In genomic region chr1:205681364-205681763, GRCh38 we compare ENCODE assay signal across 1 cellular context.
TF ChIP-seq lines count a peak whose summit lies in the region.

No MANE protein-coding gene starts in this region.

TF ChIP-seq in IMR-90, 13 proteins besides CTCF, POLR2A, EP300 and RAD21 (continued from another document):
- no peak for TF ChIP-seq NFE2L2 (IDR thresholded peaks at IDR 0.05; ENCODE audit: low read depth, low read length)
- no peak for TF ChIP-seq CEBPB (IDR thresholded peaks at IDR 0.05; ENCODE audit: low read depth, low read length)
- TF ChIP-seq MXI1 (IDR thresholded peaks at IDR 0.05; ENCODE audit: borderline replicate concordance, low read depth, low read length): no peak
- no peak for TF ChIP-seq FOS (IDR thresholded peaks at IDR 0.05; ENCODE audit: low read depth, low read length)
- no peak for TF ChIP-seq SMC3 (IDR thresholded peaks at IDR 0.05; ENCODE audit: low read depth, low read length)
- TF ChIP-seq RFX5 (IDR thresholded peaks at IDR 0.05; ENCODE audit: low read depth, low read length): no peak
- TF ChIP-seq BHLHE40 (IDR thresholded peaks at IDR 0.05; ENCODE audit: low read depth, low read length): no peak
- TF ChIP-seq, protein P1, sequence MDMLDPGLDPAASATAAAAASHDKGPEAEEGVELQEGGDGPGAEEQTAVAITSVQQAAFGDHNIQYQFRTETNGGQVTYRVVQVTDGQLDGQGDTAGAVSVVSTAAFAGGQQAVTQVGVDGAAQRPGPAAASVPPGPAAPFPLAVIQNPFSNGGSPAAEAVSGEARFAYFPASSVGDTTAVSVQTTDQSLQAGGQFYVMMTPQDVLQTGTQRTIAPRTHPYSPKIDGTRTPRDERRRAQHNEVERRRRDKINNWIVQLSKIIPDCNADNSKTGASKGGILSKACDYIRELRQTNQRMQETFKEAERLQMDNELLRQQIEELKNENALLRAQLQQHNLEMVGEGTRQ (IDR thresholded peaks at IDR 0.05; ENCODE audit: low read depth, low read length): no peak
- TF ChIP-seq CHD1 (IDR thresholded peaks at IDR 0.05; ENCODE audit: low read depth, low read length): no peak
- no peak for TF ChIP-seq MAZ (IDR thresholded peaks at IDR 0.05; ENCODE audit: borderline replicate concordance, low read depth, low read length)
- no peak for TF ChIP-seq MAFK (IDR thresholded peaks at IDR 0.05; ENCODE audit: low read depth, low read length)
- no peak for TF ChIP-seq RCOR1 (IDR thresholded peaks at IDR 0.05; ENCODE audit: insufficient replicate concordance, low read length)
